Comparison of ENCODE assay signal across 8 cellular contexts in genomic region chr3:151228291-151229125, GRCh38. TPM values are rescaled to one million over a fixed set of nuclear protein-coding genes. Genes with fewer than 3 reads are reported as not detected.
DNase-seq lines count a peak whose midpoint lies in the region; ATAC-seq, FAIRE-seq and TF ChIP-seq lines count a peak whose summit lies in the region.

No MANE protein-coding gene starts in this region.

- H3K4me3 ChIP-seq in kidney (ENCODE audit: low read length in 2 of 2) = no peak overlapping the region
- H3K4me3 ChIP-seq in Karpas-422 (ENCODE audit: low read length) = no peak overlapping the region

- no peak for TF ChIP-seq CTCF in CD14-positive monocyte (IDR thresholded peaks at IDR 0.05)
- no peak for TF ChIP-seq CTCF in HFFc6 (IDR thresholded peaks at IDR 0.05)
- no peak for TF ChIP-seq CTCF in GM10248 (IDR thresholded peaks at IDR 0.05; ENCODE audit: control extremely low read depth, extremely low read depth, low read depth, missing control alignments)
- no peak for TF ChIP-seq CTCF in kidney (IDR thresholded peaks at IDR 0.05; ENCODE audit: borderline replicate concordance, extremely low read depth, insufficient read depth)

- no peaks in the 10 kb centered on the region for H3K9me2 ChIP-seq in Karpas-422 (replicated peaks; ENCODE audit: insufficient read depth, low read length)

- peaks cover 39% of the 10 kb centered on the region for H3K4me1 Mint-ChIP-seq in CD14-positive monocyte
- peaks cover 42% of the 10 kb centered on the region for H3K4me1 Mint-ChIP-seq in HFFc6 (ENCODE audit: low read depth)
- H3K4me1 Mint-ChIP-seq in activated naive CD8-positive, alpha-beta T cell treated with anti-CD3 and anti-CD28 coated beads, Interleukin-2, amount 50 U/mL, for 24 hours = peaks cover 69% of the 10 kb centered on the region

- H3K9me3 ChIP-seq in kidney (ENCODE audit: control insufficient read depth in 1 of 2, low read length in 2 of 2) (no peaks in the 10 kb centered on the region), Karpas-422 (ENCODE audit: low read length) (no peaks in the 10 kb centered on the region)

- no peaks in the 10 kb centered on the region for H3K36me3 Mint-ChIP-seq in CD14-positive monocyte
- no peaks in the 10 kb centered on the region for H3K36me3 Mint-ChIP-seq in HFFc6 (ENCODE audit: low read depth)
- H3K36me3 Mint-ChIP-seq in activated naive CD8-positive, alpha-beta T cell treated with anti-CD3 and anti-CD28 coated beads, Interleukin-2, amount 50 U/mL, for 24 hours (ENCODE audit: low read depth) = no peaks in the 10 kb centered on the region

- H3K36me3 ChIP-seq in kidney (ENCODE audit: control insufficient read depth in 1 of 2, insufficient read depth in 2 of 2, low read length in 2 of 2) = no peaks in the 10 kb centered on the region
- no peaks in the 10 kb centered on the region for H3K36me3 ChIP-seq in Karpas-422 (ENCODE audit: insufficient read depth, low read length)

- H2AFZ ChIP-seq in Karpas-422 (ENCODE audit: low read length) = no peak overlapping the region

- POLR2A ChIA-PET in GM10248 (lab: Yijun Ruan, JAX) = no interaction called here

- DNase-seq in CD14-positive monocyte (ENCODE audit: low spot score) (no peak), HFFc6 (peak; percentile 41), GM10248 (ENCODE audit: extremely low spot score) (no peak), kidney (no peak), Karpas-422 (no peak)
- no peak for DNase-seq in activated naive CD8-positive, alpha-beta T cell treated with anti-CD3 and anti-CD28 coated beads, Interleukin-2, amount 50 U/mL, for 24 hours

- H3K27ac ChIP-seq in layer of hippocampus (ENCODE audit: low read depth, low read length) (peak overlapping the region; percentile 47), kidney (ENCODE audit: low read depth in 2 of 2, low read length in 2 of 2) (no peak overlapping the region), Karpas-422 (ENCODE audit: low read length) (no peak overlapping the region)

- H3K27me3 ChIP-seq in layer of hippocampus (ENCODE audit: control insufficient read depth, insufficient read depth, low read length) = no peaks in the 10 kb centered on the region
- no peaks in the 10 kb centered on the region; the same call in 1 of the 2 replicates for H3K27me3 ChIP-seq in Karpas-422 (ENCODE audit: low read length)

- H3K4me3 Mint-ChIP-seq in CD14-positive monocyte (no peak overlapping the region), HFFc6 (peak overlapping the region; percentile 63)
- H3K4me3 Mint-ChIP-seq in activated naive CD8-positive, alpha-beta T cell treated with anti-CD3 and anti-CD28 coated beads, Interleukin-2, amount 50 U/mL, for 24 hours = peak overlapping the region; percentile 47

- ATAC-seq in activated naive CD8-positive, alpha-beta T cell treated with anti-CD3 and anti-CD28 coated beads, Interleukin-2, amount 50 U/mL, for 24 hours = peak; percentile 37
- ATAC-seq in GM19452 (IDR thresholded peaks at IDR 0.05; ENCODE audit: unreplicated experiment) = no peak

- H3K9ac ChIP-seq in kidney (ENCODE audit: low read length in 2 of 2) (no peak overlapping the region), Karpas-422 (ENCODE audit: low read length) (no peak overlapping the region)

- no peaks in the 10 kb centered on the region for H4K20me1 ChIP-seq in Karpas-422 (ENCODE audit: insufficient read depth, low read depth, low read length)

- no peaks in the 10 kb centered on the region for H3K79me2 ChIP-seq in Karpas-422 (ENCODE audit: low read length)

- no peak for FAIRE-seq in kidney (lab: Jason Lieb, UNC)

- H3K27ac Mint-ChIP-seq in CD14-positive monocyte = peak overlapping the region in 4 of 7 donors; percentile 43 to 82 (median 70)
- H3K27ac Mint-ChIP-seq in HFFc6 = peak overlapping the region; percentile 85
- peak overlapping the region; percentile 92 for H3K27ac Mint-ChIP-seq in activated naive CD8-positive, alpha-beta T cell treated with anti-CD3 and anti-CD28 coated beads, Interleukin-2, amount 50 U/mL, for 24 hours

- peaks cover 2 to 8% of the 10 kb centered on the region in 2 donors for H3K4me1 ChIP-seq in kidney (ENCODE audit: control insufficient read depth in 1 of 2, insufficient read depth in 1 of 2, low read depth in 1 of 2, low read length in 2 of 2)
- H3K4me1 ChIP-seq in Karpas-422 (ENCODE audit: low read length) = no peaks in the 10 kb centered on the region

- H3K9me3 Mint-ChIP-seq in CD14-positive monocyte = no peaks in the 10 kb centered on the region
- no peaks in the 10 kb centered on the region for H3K9me3 Mint-ChIP-seq in HFFc6
- H3K9me3 Mint-ChIP-seq in activated naive CD8-positive, alpha-beta T cell treated with anti-CD3 and anti-CD28 coated beads, Interleukin-2, amount 50 U/mL, for 24 hours = no peaks in the 10 kb centered on the region

- intact Hi-C loops in CD14-positive monocyte (cut with micrococcal nuclease) (loop anchor here (2.0 to 5.0 kb wide), 2 partner anchors 54 to 61 kb away; no protein-coding TSS in a partner anchor), kidney (cut with DNase I) (no loop called here)

- H3K4me2 ChIP-seq in Karpas-422 (ENCODE audit: low read depth, low read length, poor library complexity, severe bottlenecking) = no peak overlapping the region

- CTCF ChIA-PET in GM10248 (lab: Yijun Ruan, JAX) = interaction anchor here (0.8 to 8.2 kb wide), 35 partner anchors 8 to 610 kb away, joined by 3 to 120 read pairs (median 6); partner anchors contain the start of gene P2RY14

- H3K27me3 Mint-ChIP-seq in CD14-positive monocyte (ENCODE audit: low read depth in 3 of 3) (peaks cover 0 to 2% (median 0%) of the 10 kb centered on the region in 3 donors), HFFc6 (ENCODE audit: insufficient read depth) (no peaks in the 10 kb centered on the region)
- no peaks in the 10 kb centered on the region for H3K27me3 Mint-ChIP-seq in activated naive CD8-positive, alpha-beta T cell treated with anti-CD3 and anti-CD28 coated beads, Interleukin-2, amount 50 U/mL, for 24 hours

RNA-seq across cellular contexts. Expression of gene GPR171, which starts 25.5 kb away (rescaled TPM):
- under 1 TPM in 1 of 2 donors, not detected in 1; 0.20 TPM for polyA plus RNA-seq in CD14-positive monocyte
- not detected for total RNA-seq in HFFc6 (2021; fragmentation: NEBNext Ultra II Directional; extraction: Animal tissue kit (Norgen Biotek cat#: 25700))
- total RNA-seq in kidney = 4.9 TPM
- polyA plus RNA-seq in kidney (ENCODE audit: insufficient read depth, low read depth, low replicate concordance) = 0.47 TPM
- total RNA-seq in Karpas-422 (2014; rRNA removed; shearing (Covaris generic); ENCODE audit: low replicate concordance) = not detected in 2 replicates

RNA-seq across cellular contexts. Expression of gene P2RY14, which starts 49.8 kb away (rescaled TPM):
- polyA plus RNA-seq in CD14-positive monocyte (under 1 TPM; 0.50 to 0.67 TPM), kidney (ENCODE audit: insufficient read depth, low read depth, low replicate concordance) (0.54 TPM)
- not detected for total RNA-seq in HFFc6 (2021; fragmentation: NEBNext Ultra II Directional; extraction: Animal tissue kit (Norgen Biotek cat#: 25700))
- total RNA-seq in kidney = 2.4 TPM
- not detected in 2 replicates for total RNA-seq in Karpas-422 (2014; rRNA removed; shearing (Covaris generic); ENCODE audit: low replicate concordance)

Comparison
In these comparisons a context has a peak if more than half of its experiments do, and no peak if none do; other contexts are left out.
1. H3K4me3 Mint-ChIP-seq: peak in HFFc6 (single experiment) and activated naive CD8-positive, alpha-beta T cell treated with anti-CD3 and anti-CD28 coated beads, Interleukin-2, amount 50 U/mL, for 24 hours (single experiment); none in CD14-positive monocyte (0 of 2).
2. Peak in every context shown above with its lines, with median percentiles within 50 percentile points of each other: H3K27ac Mint-ChIP-seq.